8 cellular contexts compared by ENCODE assay signal in the genomic region with DNA sequence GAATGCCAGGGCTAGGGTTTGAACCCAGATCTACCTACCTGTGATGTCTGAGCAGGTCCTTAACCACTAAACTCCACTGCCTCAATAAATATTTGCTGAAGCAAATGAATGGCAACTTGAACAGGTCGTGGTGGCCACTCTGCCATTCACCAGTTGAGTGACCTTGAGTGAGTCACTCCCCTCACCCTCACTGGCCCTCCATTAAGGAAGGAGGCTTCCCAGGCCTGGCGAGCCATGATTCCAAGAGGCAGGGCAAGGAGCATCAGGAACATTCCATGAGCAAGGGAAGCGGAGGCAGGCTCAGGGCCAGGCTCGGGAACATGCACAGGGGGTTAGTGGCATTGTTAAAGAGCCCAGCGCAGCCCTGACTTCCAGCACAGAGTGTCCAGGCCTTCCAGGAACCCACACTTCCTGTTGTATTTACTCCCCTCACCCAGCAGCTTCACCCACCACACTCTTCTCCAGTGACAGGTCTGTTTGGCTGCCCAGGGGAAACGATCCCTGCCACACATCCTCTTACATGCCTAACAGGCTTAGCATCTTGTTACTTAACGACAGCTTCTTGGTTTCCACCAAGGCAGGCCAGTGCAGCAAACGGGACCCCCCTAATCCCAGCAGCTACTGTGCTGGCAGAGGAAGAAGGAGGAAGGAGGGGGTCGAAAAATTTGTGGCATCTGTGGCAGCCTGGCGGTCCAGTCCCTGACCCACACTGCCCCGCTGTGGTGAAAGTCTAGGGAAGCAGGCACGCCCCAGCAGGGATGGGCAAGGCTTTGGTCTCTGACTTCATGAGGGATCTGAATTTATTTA. TPM values are rescaled to one million over a fixed set of nuclear protein-coding genes. Genes with fewer than 3 reads are reported as not detected.
DNase-seq lines count a peak whose midpoint lies in the region; ATAC-seq and TF ChIP-seq lines count a peak whose summit lies in the region.

No MANE protein-coding gene starts in this region.

- TF ChIP-seq CTCF in GM23338 (conservative IDR thresholded peaks at IDR 0.05; ENCODE audit: low read depth in 2 of 2), result peak; percentile 74 to 92
- TF ChIP-seq CTCF in upper lobe of left lung (IDR thresholded peaks at IDR 0.05), result peak in 5 of 6 experiments; percentile 24 to 59 (median 46)

- peak overlapping the region; percentile 91 for H2AFZ ChIP-seq in GM23338

- no peaks in the 10 kb centered on the region for H3K9me3 ChIP-seq in upper lobe of left lung

- H3F3A ChIP-seq in GM23338 (replicated peaks; ENCODE audit: low read depth), result no peaks in the 10 kb centered on the region

- no peaks in the 10 kb centered on the region for H3K9me2 ChIP-seq in GM23338 (ENCODE audit: insufficient read depth)

- H3K36me3 ChIP-seq in GM23338 (ENCODE audit: insufficient read depth) (no peaks in the 10 kb centered on the region), upper lobe of left lung (no peaks in the 10 kb centered on the region)

- H3K27ac Mint-ChIP-seq in GM23338, result no peak overlapping the region

- TF ChIP-seq POLR2A in upper lobe of left lung (IDR thresholded peaks at IDR 0.05), result no peak

- ATAC-seq in GM23338 (peak; percentile 98), upper lobe of left lung (ENCODE audit: low FRiP score in 2 of 2) (peak; percentile 71 to 81)

- H3K4me3 ChIP-seq in GM23338, result no peak overlapping the region
- no peak overlapping the region for H3K4me3 ChIP-seq in upper lobe of left lung

- peaks cover 10% of the 10 kb centered on the region for H3K27me3 ChIP-seq in GM23338 (ENCODE audit: insufficient read depth)
- H3K27me3 ChIP-seq in upper lobe of left lung, result no peaks in the 10 kb centered on the region

- no peak overlapping the region for H3K4me3 Mint-ChIP-seq in GM23338

- DNase-seq in Ammon's horn (ENCODE audit: low spot score) (peak; percentile 38), GM23338 (ENCODE audit: low spot score) (peak; percentile 85), RPMI7951 (ENCODE audit: low read depth) (peak; percentile 36), dermis blood vessel endothelial cell (peak; percentile 60), lung microvascular endothelial cell (ENCODE audit: low read depth in 2 of 2) (peak; percentile 53 to 65), upper lobe of left lung (peak in 1 of 2 donors; percentile 44), NCI-H345 treated with DMSO at 0.1 percent for 48 hours (lab: John Stamatoyannopoulos, UW; ENCODE audit: unreplicated experiment) (no peak), NCI-H2171 treated with DMSO at 0.1 percent for 48 hours (lab: John Stamatoyannopoulos, UW) (no peak)

- no peaks in the 10 kb centered on the region for H3K36me3 Mint-ChIP-seq in GM23338 (ENCODE audit: low read depth)

- 27 to 40% methylated on average over 8 to 12 of the region's 12 CpGs for WGBS in upper lobe of left lung, 2 donors

- no peak overlapping the region for H3K4me2 ChIP-seq in GM23338

- H3K27me3 Mint-ChIP-seq in GM23338 (ENCODE audit: insufficient read depth, low read depth, poor library complexity), result no peaks in the 10 kb centered on the region

- H3K4me1 ChIP-seq in GM23338 (ENCODE audit: insufficient read depth) (no peaks in the 10 kb centered on the region), upper lobe of left lung (peaks cover 0 to 6% (median 2%) of the 10 kb centered on the region in 4 donors)

- no peak overlapping the region for H3K27ac ChIP-seq in GM23338 (ENCODE audit: low read depth)
- H3K27ac ChIP-seq in upper lobe of left lung, result no peak overlapping the region

- TF ChIP-seq EP300 in upper lobe of left lung (IDR thresholded peaks at IDR 0.05), result no peak

- no peaks in the 10 kb centered on the region for H3K79me2 ChIP-seq in GM23338 (replicated peaks; ENCODE audit: insufficient read depth)

- no peaks in the 10 kb centered on the region for H3K4me1 Mint-ChIP-seq in GM23338

- no peaks in the 10 kb centered on the region for H3K9me3 Mint-ChIP-seq in GM23338

- no peaks in the 10 kb centered on the region for H4K20me1 ChIP-seq in GM23338 (replicated peaks; ENCODE audit: insufficient read depth)

TF ChIP-seq in GM23338, 12 proteins besides CTCF, POLR2A, EP300 and RAD21 (continues in another document):
- TF ChIP-seq CREB1 (CRISPR knock-in tag; IDR thresholded peaks at IDR 0.05; ENCODE audit: low read depth), result no peak
- TF ChIP-seq ZNF331 (CRISPR knock-in tag; IDR thresholded peaks at IDR 0.05; ENCODE audit: low read depth), result no peak
- TF ChIP-seq EZH2phosphoT487 (IDR thresholded peaks at IDR 0.05; ENCODE audit: unreplicated experiment), result no peak
- TF ChIP-seq ZNF114 (CRISPR knock-in tag; IDR thresholded peaks at IDR 0.05), result no peak
- no peak for TF ChIP-seq POLR2AphosphoS5 (IDR thresholded peaks at IDR 0.05; ENCODE audit: low read depth)
- no peak for TF ChIP-seq NANOG (IDR thresholded peaks at IDR 0.05; ENCODE audit: borderline replicate concordance)
- TF ChIP-seq ETS1 (IDR thresholded peaks at IDR 0.05), result no peak
- no peak for TF ChIP-seq JUNB (IDR thresholded peaks at IDR 0.05; ENCODE audit: unreplicated experiment)
- TF ChIP-seq EZH2 (IDR thresholded peaks at IDR 0.05; ENCODE audit: low read depth, unreplicated experiment), result no peak
- TF ChIP-seq, protein P1, sequence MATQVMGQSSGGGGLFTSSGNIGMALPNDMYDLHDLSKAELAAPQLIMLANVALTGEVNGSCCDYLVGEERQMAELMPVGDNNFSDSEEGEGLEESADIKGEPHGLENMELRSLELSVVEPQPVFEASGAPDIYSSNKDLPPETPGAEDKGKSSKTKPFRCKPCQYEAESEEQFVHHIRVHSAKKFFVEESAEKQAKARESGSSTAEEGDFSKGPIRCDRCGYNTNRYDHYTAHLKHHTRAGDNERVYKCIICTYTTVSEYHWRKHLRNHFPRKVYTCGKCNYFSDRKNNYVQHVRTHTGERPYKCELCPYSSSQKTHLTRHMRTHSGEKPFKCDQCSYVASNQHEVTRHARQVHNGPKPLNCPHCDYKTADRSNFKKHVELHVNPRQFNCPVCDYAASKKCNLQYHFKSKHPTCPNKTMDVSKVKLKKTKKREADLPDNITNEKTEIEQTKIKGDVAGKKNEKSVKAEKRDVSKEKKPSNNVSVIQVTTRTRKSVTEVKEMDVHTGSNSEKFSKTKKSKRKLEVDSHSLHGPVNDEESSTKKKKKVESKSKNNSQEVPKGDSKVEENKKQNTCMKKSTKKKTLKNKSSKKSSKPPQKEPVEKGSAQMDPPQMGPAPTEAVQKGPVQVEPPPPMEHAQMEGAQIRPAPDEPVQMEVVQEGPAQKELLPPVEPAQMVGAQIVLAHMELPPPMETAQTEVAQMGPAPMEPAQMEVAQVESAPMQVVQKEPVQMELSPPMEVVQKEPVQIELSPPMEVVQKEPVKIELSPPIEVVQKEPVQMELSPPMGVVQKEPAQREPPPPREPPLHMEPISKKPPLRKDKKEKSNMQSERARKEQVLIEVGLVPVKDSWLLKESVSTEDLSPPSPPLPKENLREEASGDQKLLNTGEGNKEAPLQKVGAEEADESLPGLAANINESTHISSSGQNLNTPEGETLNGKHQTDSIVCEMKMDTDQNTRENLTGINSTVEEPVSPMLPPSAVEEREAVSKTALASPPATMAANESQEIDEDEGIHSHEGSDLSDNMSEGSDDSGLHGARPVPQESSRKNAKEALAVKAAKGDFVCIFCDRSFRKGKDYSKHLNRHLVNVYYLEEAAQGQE (IDR thresholded peaks at IDR 0.05; ENCODE audit: unreplicated experiment), result no peak

RNA-seq across cellular contexts. Expression of gene TTC1, which starts 43.7 kb away (rescaled TPM):
- 48.9 and 51.5 TPM in 2 replicates for total RNA-seq in GM23338 (2014; rRNA removed; shearing (Covaris generic))
- 115 and 131 TPM in 2 replicates for polyA plus RNA-seq in GM23338 (2016; fragmentation: Nextera tagmentation; extraction: Ambion mirVana)
- 43.9 and 46.9 TPM in 2 replicates for total RNA-seq in RPMI7951 (2014; rRNA removed; shearing (Covaris generic))
- 56.7 and 74.8 TPM in 2 replicates for total RNA-seq in dermis blood vessel endothelial cell
- 41.0 and 50.0 TPM in 2 replicates for total RNA-seq in lung microvascular endothelial cell
- total RNA-seq in upper lobe of left lung, result 10 to 100 TPM; 28.5 to 46.7 (median 38.8) TPM

RNA-seq across cellular contexts. Expression of gene ADRA1B, which starts 49.0 kb away (rescaled TPM):
- total RNA-seq in GM23338 (2014; rRNA removed; shearing (Covaris generic)), result not detected in 2 replicates
- polyA plus RNA-seq in GM23338 (2016; fragmentation: Nextera tagmentation; extraction: Ambion mirVana), result not detected in 2 replicates
- total RNA-seq in RPMI7951 (2014; rRNA removed; shearing (Covaris generic)), result not detected in 2 replicates
- 0.34 TPM in 1 of 2 replicates, not detected in the other for total RNA-seq in dermis blood vessel endothelial cell
- total RNA-seq in lung microvascular endothelial cell, result under 0.01 and 0.22 TPM in 2 replicates
- 1 to 10 TPM; 3.4 to 9.9 (median 5.9) TPM for total RNA-seq in upper lobe of left lung

Comparison
In these comparisons a context has a peak if more than half of its experiments do, and no peak if none do; other contexts are left out.
1. DNase-seq: peak in Ammon's horn (single experiment), GM23338 (single experiment), RPMI7951 (single experiment), dermis blood vessel endothelial cell (single experiment) and lung microvascular endothelial cell (2 of 2); none in NCI-H345 treated with DMSO at 0.1 percent for 48 hours (single experiment) and NCI-H2171 treated with DMSO at 0.1 percent for 48 hours (single experiment).